1 cellular context compared by ENCODE assay signal in genomic region chr7:103065666-103066065, GRCh38.
TF ChIP-seq lines count a peak whose summit lies in the region.

No MANE protein-coding gene starts in this region.

TF ChIP-seq in H1, 55 proteins besides CTCF, POLR2A, EP300 and RAD21:
- no peak for TF ChIP-seq PHF8 (conservative IDR thresholded peaks at IDR 0.05; ENCODE audit: low read depth, low read length)
- TF ChIP-seq BCL11A (IDR thresholded peaks at IDR 0.05; ENCODE audit: low read depth in 2 of 2, low read length in 2 of 2), result no peak
